ENCODE assay signal across 8 cellular contexts in the genomic region with DNA sequence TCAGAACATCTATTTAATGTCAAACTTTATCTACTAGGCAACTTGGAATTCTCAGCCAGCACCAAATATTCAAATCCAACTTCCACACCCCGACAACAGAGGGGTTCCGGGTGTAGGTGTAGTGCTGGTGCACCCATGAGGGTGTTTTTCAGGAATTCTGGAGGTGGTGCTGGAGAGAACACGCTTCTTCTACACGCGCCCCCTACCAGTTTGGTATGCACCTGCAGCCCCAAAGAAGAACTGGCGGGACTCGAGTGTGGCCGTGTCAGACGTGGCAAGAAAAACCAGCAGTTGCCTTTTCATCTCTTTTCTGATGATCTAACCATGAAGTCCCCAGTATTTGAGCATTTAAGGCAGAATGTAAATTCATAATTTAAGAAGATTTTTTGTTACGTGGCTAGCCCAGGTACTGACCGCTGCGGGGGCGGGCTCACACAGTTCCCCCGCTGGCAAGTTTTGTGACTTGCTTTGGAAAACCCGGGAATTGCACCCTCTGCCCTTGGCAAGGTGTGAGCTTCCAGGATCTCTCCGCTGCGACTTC. TPM values are rescaled to one million over a fixed set of nuclear protein-coding genes. Genes with fewer than 3 reads are reported as not detected.
A peak's percentile ranks its signal among the peaks of the same experiment; 100 is the strongest.
DNase-seq lines count a peak whose midpoint lies in the region; ATAC-seq and TF ChIP-seq lines count a peak whose summit lies in the region.

No MANE protein-coding gene starts in this region.

- H3K27ac Mint-ChIP-seq in endodermal cell = peak overlapping the region; percentile 72
- peak overlapping the region; percentile 30 for H3K27ac Mint-ChIP-seq in stimulated activated memory B cell treated with anti-CD40 and anti-IgM and Interleukin-4, amounts not matched to agents 10 μg/mL and 1 μg/mL and 100 μg/mL, for 72 hours

- peak overlapping the region; percentile 64 for H3K9ac ChIP-seq in endodermal cell (ENCODE audit: extremely low read depth, low read length, poor library complexity, severe bottlenecking)

- H3K27ac ChIP-seq in endodermal cell (ENCODE audit: low read depth, low read length) = no peak overlapping the region

- peaks cover 12% of the 10 kb centered on the region for H3K4me1 ChIP-seq in endodermal cell (ENCODE audit: control insufficient read depth, insufficient read depth, low read length)

- H3K9me3 ChIP-seq in endodermal cell (ENCODE audit: control insufficient read depth, low read length) = no peaks in the 10 kb centered on the region

- peak overlapping the region; percentile 73 for H3K4me3 Mint-ChIP-seq in endodermal cell
- H3K4me3 Mint-ChIP-seq in stimulated activated memory B cell treated with anti-CD40 and anti-IgM and Interleukin-4, amounts not matched to agents 10 μg/mL and 1 μg/mL and 100 μg/mL, for 72 hours = peak overlapping the region; percentile 84

- peaks cover 30% of the 10 kb centered on the region for H3K4me1 Mint-ChIP-seq in endodermal cell
- peaks cover 26% of the 10 kb centered on the region for H3K4me1 Mint-ChIP-seq in stimulated activated memory B cell treated with anti-CD40 and anti-IgM and Interleukin-4, amounts not matched to agents 10 μg/mL and 1 μg/mL and 100 μg/mL, for 72 hours

- H3K9me3 Mint-ChIP-seq in endodermal cell = no peaks in the 10 kb centered on the region
- H3K9me3 Mint-ChIP-seq in stimulated activated memory B cell treated with anti-CD40 and anti-IgM and Interleukin-4, amounts not matched to agents 10 μg/mL and 1 μg/mL and 100 μg/mL, for 72 hours = no peaks in the 10 kb centered on the region

- H3K36me3 ChIP-seq in endodermal cell (ENCODE audit: control insufficient read depth, insufficient read depth, low read length) = no peaks in the 10 kb centered on the region

- H3K27me3 Mint-ChIP-seq in endodermal cell (ENCODE audit: insufficient read depth) = peaks cover 30% of the 10 kb centered on the region
- H3K27me3 Mint-ChIP-seq in stimulated activated memory B cell treated with anti-CD40 and anti-IgM and Interleukin-4, amounts not matched to agents 10 μg/mL and 1 μg/mL and 100 μg/mL, for 72 hours = no peaks in the 10 kb centered on the region

- ATAC-seq in GM19397 (IDR thresholded peaks at IDR 0.05; ENCODE audit: unreplicated experiment) (peak; percentile 66), HG03571 (IDR thresholded peaks at IDR 0.05; ENCODE audit: unreplicated experiment) (peak; percentile 57)
- ATAC-seq in stimulated activated memory B cell treated with anti-CD40 and anti-IgM and Interleukin-4, amounts not matched to agents 10 μg/mL and 1 μg/mL and 100 μg/mL, for 72 hours = peak; percentile 84

- peak; percentile 88 for TF ChIP-seq CTCF in endodermal cell (conservative IDR thresholded peaks at IDR 0.05)

- H3K4me3 ChIP-seq in endodermal cell (ENCODE audit: low read length) = peak overlapping the region; percentile 85

- peak in 9 of 14 donors; percentile 37 to 75 (median 61) for DNase-seq in C1 segment of cervical spinal cord (lab: John Stamatoyannopoulos, UW)
- DNase-seq in NCI-H748 treated with DMSO at 0.1 percent for 48 hours (lab: John Stamatoyannopoulos, UW) = peak; percentile 47
- DNase-seq in activated CD8-positive, alpha-beta memory T cell treated with anti-CD3 and anti-CD28 coated beads for 1 hour (ENCODE audit: extremely low read depth in 1 of 2, low read depth in 1 of 2) = peak; percentile 14 to 17
- DNase-seq in endodermal cell = peak; percentile 90
- peak; percentile 70 for DNase-seq in midbrain (lab: John Stamatoyannopoulos, UW)

- 0 to 2% methylated on average over 4 to 17 of the region's 17 CpGs for WGBS in endodermal cell (ENCODE audit: insufficient coverage in 1 of 2, insufficient read length in 1 of 2), 2 experiments

- H3K36me3 Mint-ChIP-seq in endodermal cell (ENCODE audit: low read depth) = peaks cover 2% of the 10 kb centered on the region
- H3K36me3 Mint-ChIP-seq in stimulated activated memory B cell treated with anti-CD40 and anti-IgM and Interleukin-4, amounts not matched to agents 10 μg/mL and 1 μg/mL and 100 μg/mL, for 72 hours = no peaks in the 10 kb centered on the region

- peaks cover 4% of the 10 kb centered on the region for H3K27me3 ChIP-seq in endodermal cell (ENCODE audit: control insufficient read depth, insufficient read depth, low read length, poor library complexity, severe bottlenecking)

RNA-seq across cellular contexts. Expression of a gene that starts 0.4 kb away (rescaled TPM):
- total RNA-seq in endodermal cell = 10 to 100 TPM in 1 of 2 donors, 1 to 10 TPM in 1; 6.4 to 19.3 TPM
- polyA plus RNA-seq in endodermal cell (2013, experiment 1 of 2) = 3.5 TPM
- polyA plus RNA-seq in endodermal cell (2013, experiment 2 of 2) = 3.8 TPM

RNA-seq across cellular contexts. Expression of a gene that starts 44.0 kb away (rescaled TPM):
- 1 to 10 TPM; 5.9 to 7.0 TPM for total RNA-seq in endodermal cell
- polyA plus RNA-seq in endodermal cell (2013, experiment 1 of 2) = 4.1 TPM
- polyA plus RNA-seq in endodermal cell (2013, experiment 2 of 2) = 3.5 TPM

Comparison
In these comparisons a context has a peak if more than half of its experiments do, and no peak if none do; other contexts are left out.
1. DNase-seq: peak in every context shown above with its lines; median percentile 90 in endodermal cell; 70 in midbrain; 61 in C1 segment of cervical spinal cord; 47 in NCI-H748 treated with DMSO at 0.1 percent for 48 hours; 16 in activated CD8-positive, alpha-beta memory T cell treated with anti-CD3 and anti-CD28 coated beads for 1 hour.